ENCODE assay signal across 1 cellular context in the genomic region with DNA sequence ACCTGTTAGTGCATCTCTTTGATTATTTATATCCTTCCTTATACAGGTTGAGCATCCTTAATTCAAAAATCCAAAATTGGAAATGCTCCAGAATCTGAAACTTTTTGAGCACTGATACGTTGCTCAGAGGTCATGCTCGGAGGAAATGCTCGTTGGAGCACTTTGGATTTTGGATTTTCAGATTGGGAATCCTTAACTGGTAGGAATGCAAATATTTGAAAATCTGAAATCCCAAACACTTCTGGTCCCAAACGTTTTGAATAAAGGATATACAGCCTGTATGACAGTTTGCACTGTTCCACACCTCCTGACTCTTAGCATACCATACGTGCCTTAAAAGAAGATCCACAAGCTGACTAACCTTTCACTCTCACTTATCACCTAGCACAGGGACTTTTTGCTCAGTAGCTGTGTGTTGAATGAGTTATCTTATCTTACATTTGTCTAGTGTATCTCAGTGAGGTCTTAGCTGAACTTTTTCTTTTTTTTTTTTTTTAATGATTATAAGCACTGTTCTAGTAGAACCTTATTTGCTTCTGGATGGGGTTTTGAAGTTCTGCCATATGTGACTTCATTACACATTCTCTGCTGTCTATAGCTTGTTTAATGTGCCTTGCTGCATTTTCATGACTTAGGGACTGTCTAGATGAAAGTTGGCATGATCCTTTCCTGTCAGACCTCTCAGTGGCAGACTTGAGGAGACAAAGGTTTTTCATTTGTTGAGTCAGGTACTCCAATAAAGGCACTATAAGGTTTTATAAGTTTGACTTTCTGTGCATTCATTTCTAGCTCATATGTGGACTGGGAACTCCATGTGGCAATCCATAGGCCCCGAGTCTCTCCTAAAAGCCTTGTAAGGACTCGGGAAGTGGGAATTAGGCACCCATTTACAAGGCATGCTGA.
A peak's percentile ranks its signal among the peaks of the same experiment; 100 is the strongest.
TF ChIP-seq lines count a peak whose summit lies in the region.

No MANE protein-coding gene starts in this region.

TF ChIP-seq in K562, 482 proteins besides CTCF, POLR2A, EP300 and RAD21 (continued from another document and continues in another):
- TF ChIP-seq, protein P1, sequence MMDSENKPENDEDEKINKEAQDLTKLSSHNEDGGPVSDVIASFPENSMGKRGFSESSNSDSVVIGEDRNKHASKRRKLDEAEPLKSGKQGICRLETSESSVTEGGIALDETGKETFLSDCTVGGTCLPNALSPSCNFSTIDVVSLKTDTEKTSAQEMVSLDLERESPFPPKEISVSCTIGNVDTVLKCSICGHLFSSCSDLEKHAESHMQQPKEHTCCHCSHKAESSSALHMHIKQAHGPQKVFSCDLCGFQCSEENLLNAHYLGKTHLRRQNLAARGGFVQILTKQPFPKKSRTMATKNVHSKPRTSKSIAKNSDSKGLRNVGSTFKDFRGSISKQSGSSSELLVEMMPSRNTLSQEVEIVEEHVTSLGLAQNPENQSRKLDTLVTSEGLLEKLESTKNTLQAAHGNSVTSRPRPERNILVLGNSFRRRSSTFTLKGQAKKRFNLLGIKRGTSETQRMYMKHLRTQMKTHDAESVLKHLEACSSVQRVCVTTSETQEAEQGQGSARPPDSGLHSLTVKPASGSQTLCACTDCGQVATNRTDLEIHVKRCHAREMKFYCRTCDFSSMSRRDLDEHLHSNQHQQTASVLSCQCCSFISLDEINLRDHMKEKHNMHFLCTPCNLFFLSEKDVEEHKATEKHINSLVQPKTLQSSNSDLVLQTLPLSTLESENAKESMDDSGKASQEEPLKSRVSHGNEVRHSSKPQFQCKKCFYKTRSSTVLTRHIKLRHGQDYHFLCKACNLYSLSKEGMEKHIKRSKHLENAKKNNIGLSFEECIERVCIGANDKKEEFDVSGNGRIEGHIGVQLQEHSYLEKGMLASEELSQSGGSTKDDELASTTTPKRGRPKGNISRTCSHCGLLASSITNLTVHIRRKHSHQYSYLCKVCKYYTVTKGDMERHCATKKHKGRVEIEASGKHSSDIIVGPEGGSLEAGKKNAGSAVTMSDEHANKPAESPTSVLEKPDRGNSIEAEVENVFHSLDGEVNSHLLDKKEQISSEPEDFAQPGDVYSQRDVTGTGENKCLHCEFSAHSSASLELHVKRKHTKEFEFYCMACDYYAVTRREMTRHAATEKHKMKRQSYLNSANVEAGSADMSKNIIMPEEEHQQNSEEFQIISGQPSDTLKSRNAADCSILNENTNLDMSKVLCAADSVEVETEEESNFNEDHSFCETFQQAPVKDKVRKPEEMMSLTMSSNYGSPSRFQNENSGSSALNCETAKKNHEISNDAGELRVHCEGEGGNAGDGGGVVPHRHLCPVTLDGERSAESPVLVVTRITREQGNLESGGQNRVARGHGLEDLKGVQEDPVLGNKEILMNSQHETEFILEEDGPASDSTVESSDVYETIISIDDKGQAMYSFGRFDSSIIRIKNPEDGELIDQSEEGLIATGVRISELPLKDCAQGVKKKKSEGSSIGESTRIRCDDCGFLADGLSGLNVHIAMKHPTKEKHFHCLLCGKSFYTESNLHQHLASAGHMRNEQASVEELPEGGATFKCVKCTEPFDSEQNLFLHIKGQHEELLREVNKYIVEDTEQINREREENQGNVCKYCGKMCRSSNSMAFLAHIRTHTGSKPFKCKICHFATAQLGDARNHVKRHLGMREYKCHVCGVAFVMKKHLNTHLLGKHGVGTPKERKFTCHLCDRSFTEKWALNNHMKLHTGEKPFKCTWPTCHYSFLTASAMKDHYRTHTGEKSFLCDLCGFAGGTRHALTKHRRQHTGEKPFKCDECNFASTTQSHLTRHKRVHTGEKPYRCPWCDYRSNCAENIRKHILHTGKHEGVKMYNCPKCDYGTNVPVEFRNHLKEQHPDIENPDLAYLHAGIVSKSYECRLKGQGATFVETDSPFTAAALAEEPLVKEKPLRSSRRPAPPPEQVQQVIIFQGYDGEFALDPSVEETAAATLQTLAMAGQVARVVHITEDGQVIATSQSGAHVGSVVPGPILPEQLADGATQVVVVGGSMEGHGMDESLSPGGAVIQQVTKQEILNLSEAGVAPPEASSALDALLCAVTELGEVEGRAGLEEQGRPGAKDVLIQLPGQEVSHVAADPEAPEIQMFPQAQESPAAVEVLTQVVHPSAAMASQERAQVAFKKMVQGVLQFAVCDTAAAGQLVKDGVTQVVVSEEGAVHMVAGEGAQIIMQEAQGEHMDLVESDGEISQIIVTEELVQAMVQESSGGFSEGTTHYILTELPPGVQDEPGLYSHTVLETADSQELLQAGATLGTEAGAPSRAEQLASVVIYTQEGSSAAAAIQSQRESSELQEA (IDR thresholded peaks at IDR 0.05; ENCODE audit: low read depth), result no peak
- TF ChIP-seq MECOM (CRISPR knock-in tag; IDR thresholded peaks at IDR 0.05) (peak; percentile 84), FOXA1 (IDR thresholded peaks at IDR 0.05; ENCODE audit: borderline replicate concordance) (no peak), TCF3 (CRISPR knock-in tag; IDR thresholded peaks at IDR 0.05) (peak; percentile 64; the same call in 1 of the 2 replicates), ERF (CRISPR knock-in tag; IDR thresholded peaks at IDR 0.05) (no peak), ZNF174 (CRISPR knock-in tag; IDR thresholded peaks at IDR 0.05) (no peak), CREM (IDR thresholded peaks at IDR 0.05; ENCODE audit: low read depth) (no peak), KAT8 (IDR thresholded peaks at IDR 0.05; ENCODE audit: low read depth) (no peak), POU5F1 (IDR thresholded peaks at IDR 0.05; ENCODE audit: borderline replicate concordance, low read depth, low read length, partially characterized antibody) (no peak), HEY1 (CRISPR knock-in tag; IDR thresholded peaks at IDR 0.05; ENCODE audit: borderline replicate concordance) (no peak), DIDO1 (tag; IDR thresholded peaks at IDR 0.05; ENCODE audit: low read depth) (no peak), ZNF764 (CRISPR knock-in tag; IDR thresholded peaks at IDR 0.05; ENCODE audit: low read depth) (no peak), FOSL1 (tag; conservative IDR thresholded peaks at IDR 0.05) (0 out of 2 replicates have a peak, but pooled peaks have one; percentile 24), GABPB1 (CRISPR knock-in tag; IDR thresholded peaks at IDR 0.05) (no peak), USF1 (CRISPR knock-in tag; IDR thresholded peaks at IDR 0.05) (no peak), FOXP1 (CRISPR knock-in tag; IDR thresholded peaks at IDR 0.05) (no peak), CTBP1 (IDR thresholded peaks at IDR 0.05; ENCODE audit: borderline replicate concordance) (peak; percentile 28; the same call in 1 of the 2 replicates), TCF7 (IDR thresholded peaks at IDR 0.05; ENCODE audit: borderline replicate concordance) (no peak), C11orf30 (IDR thresholded peaks at IDR 0.05; ENCODE audit: low read depth) (no peak), TOE1 (IDR thresholded peaks at IDR 0.05; ENCODE audit: borderline replicate concordance) (no peak), TOE1 (CRISPR knock-in tag; IDR thresholded peaks at IDR 0.05; ENCODE audit: borderline replicate concordance, low read depth) (no peak), ZNF384 (IDR thresholded peaks at IDR 0.05; ENCODE audit: low read depth, low read length) (peak; percentile 53; the same call in 1 of the 2 replicates), CBFA2T2 (conservative IDR thresholded peaks at IDR 0.05) (peak; percentile 57; the same call in 1 of the 2 replicates), CBFA2T3 (IDR thresholded peaks at IDR 0.05) (peak; percentile 80), EHMT2 (IDR thresholded peaks at IDR 0.05) (no peak), SMAD2 (IDR thresholded peaks at IDR 0.05; ENCODE audit: low read depth, low read length) (no peak), YY1 (IDR thresholded peaks at IDR 0.05; ENCODE audit: borderline replicate concordance in 1 of 3, control insufficient read depth in 1 of 3, extremely low read depth in 1 of 3, insufficient read depth in 3 of 3, insufficient read length in 1 of 3, insufficient replicate concordance in 2 of 3, low read depth in 1 of 3, low read length in 2 of 3) (no peak), TAF7 (tag; IDR thresholded peaks at IDR 0.05) (no peak), NCOR1 (IDR thresholded peaks at IDR 0.05) (peak; percentile 18; the same call in 1 of the 2 replicates), ZBTB33 (CRISPR knock-in tag; IDR thresholded peaks at IDR 0.05) (no peak), SREBF2 (CRISPR knock-in tag; IDR thresholded peaks at IDR 0.05) (no peak), ZNF717 (CRISPR knock-in tag; IDR thresholded peaks at IDR 0.05) (no peak), PKNOX1 (IDR thresholded peaks at IDR 0.05) (peak; percentile 31; the same call in 1 of the 2 replicates), PHF20 (IDR thresholded peaks at IDR 0.05; ENCODE audit: partially characterized antibody) (no peak), CGGBP1 (CRISPR knock-in tag; IDR thresholded peaks at IDR 0.05) (no peak), LCOR (CRISPR knock-in tag; IDR thresholded peaks at IDR 0.05) (no peak), BHLHE40 (IDR thresholded peaks at IDR 0.05; ENCODE audit: low read length) (no peak), ELF2 (CRISPR knock-in tag; IDR thresholded peaks at IDR 0.05) (no peak), STAT5A (IDR thresholded peaks at IDR 0.05; ENCODE audit: borderline replicate concordance, low read length) (no peak), ZNF586 (CRISPR knock-in tag; conservative IDR thresholded peaks at IDR 0.05) (no peak), CBX2 (IDR thresholded peaks at IDR 0.05; ENCODE audit: insufficient read depth, low read length, poor library complexity, severe bottlenecking) (no peak), NR1H2 (CRISPR knock-in tag; IDR thresholded peaks at IDR 0.05) (no peak), RBM34 (IDR thresholded peaks at IDR 0.05; ENCODE audit: borderline replicate concordance, insufficient read depth, low read length) (no peak), ZNF121 (CRISPR knock-in tag; conservative IDR thresholded peaks at IDR 0.05) (no peak), ZNF134 (CRISPR knock-in tag; conservative IDR thresholded peaks at IDR 0.05) (no peak), CBX8 (IDR thresholded peaks at IDR 0.05; ENCODE audit: borderline replicate concordance, extremely low read depth, low read depth, low read length, poor library complexity, severe bottlenecking) (no peak), IRF2 (CRISPR knock-in tag; IDR thresholded peaks at IDR 0.05) (no peak), ZNF282 (CRISPR knock-in tag; IDR thresholded peaks at IDR 0.05) (no peak), TEAD1 (CRISPR knock-in tag; IDR thresholded peaks at IDR 0.05) (no peak), ZNF449 (CRISPR knock-in tag; IDR thresholded peaks at IDR 0.05) (no peak), MTA2 (IDR thresholded peaks at IDR 0.05; ENCODE audit: low read depth) (peak; percentile 38; the same call in 1 of the 2 replicates), DDX20 (tag; IDR thresholded peaks at IDR 0.05; ENCODE audit: low read depth) (no peak), ZNF263 (CRISPR knock-in tag; IDR thresholded peaks at IDR 0.05; ENCODE audit: borderline replicate concordance) (no peak), SMARCE1 (IDR thresholded peaks at IDR 0.05) (peak; percentile 56; the same call in 1 of the 2 replicates)
- TF ChIP-seq, protein P2, sequence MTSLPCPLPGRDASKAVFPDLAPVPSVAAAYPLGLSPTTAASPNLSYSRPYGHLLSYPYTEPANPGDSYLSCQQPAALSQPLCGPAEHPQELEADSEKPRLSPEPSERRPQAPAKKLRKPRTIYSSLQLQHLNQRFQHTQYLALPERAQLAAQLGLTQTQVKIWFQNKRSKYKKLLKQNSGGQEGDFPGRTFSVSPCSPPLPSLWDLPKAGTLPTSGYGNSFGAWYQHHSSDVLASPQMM (CRISPR knock-in tag; IDR thresholded peaks at IDR 0.05), result no peak
- TF ChIP-seq, protein P3, sequence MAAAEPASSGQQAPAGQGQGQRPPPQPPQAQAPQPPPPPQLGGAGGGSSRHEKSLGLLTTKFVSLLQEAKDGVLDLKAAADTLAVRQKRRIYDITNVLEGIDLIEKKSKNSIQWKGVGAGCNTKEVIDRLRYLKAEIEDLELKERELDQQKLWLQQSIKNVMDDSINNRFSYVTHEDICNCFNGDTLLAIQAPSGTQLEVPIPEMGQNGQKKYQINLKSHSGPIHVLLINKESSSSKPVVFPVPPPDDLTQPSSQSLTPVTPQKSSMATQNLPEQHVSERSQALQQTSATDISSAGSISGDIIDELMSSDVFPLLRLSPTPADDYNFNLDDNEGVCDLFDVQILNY (CRISPR knock-in tag; IDR thresholded peaks at IDR 0.05), result no peak
